11 cellular contexts compared by ENCODE assay signal in the genomic region with DNA sequence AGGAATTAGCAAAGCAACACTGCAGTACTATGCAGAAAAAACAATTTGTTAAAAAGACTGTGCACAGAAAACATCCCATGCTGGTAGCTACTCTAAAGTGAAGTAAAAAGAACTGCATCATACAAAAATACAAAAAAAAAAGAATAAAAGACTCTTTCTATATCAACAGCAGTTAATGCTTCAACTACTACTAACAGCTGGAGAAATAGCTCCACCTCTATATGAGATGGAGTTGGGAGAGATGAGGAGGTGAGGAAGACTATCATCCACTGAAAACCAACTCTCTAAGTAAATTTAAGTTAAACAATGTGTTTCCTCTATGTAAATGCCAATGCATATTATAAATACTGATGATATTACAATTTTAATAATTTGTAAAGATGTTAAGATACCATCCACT. TPM values are rescaled to one million over a fixed set of nuclear protein-coding genes. Genes with fewer than 3 reads are reported as not detected.
DNase-seq lines count a peak whose midpoint lies in the region; ATAC-seq and TF ChIP-seq lines count a peak whose summit lies in the region.
"Had no signal": no experiment of that assay in that cellular context is flagged by ENCODE, and none has a peak within 500 bp of the region (broad histone marks: within the 10 kb centered on the region; RNA-seq: fewer than 3 reads in every experiment).

No MANE protein-coding gene starts in this region.

- H3K27ac ChIP-seq in cardiac muscle cell, result no peak overlapping the region
- H3K27ac ChIP-seq in right cardiac atrium (ENCODE audit: low read length), result no peak overlapping the region
- H3K27ac ChIP-seq in SK-N-MC, result peak overlapping the region; percentile 91
- H3K27ac ChIP-seq: SJSA1 had no signal

- no peaks in the 10 kb centered on the region for H3K36me3 Mint-ChIP-seq in type B pancreatic cell

- TF ChIP-seq CTCF in cardiac muscle cell (IDR thresholded peaks at IDR 0.05; ENCODE audit: low read depth, low read length), result no peak
- TF ChIP-seq CTCF in fibroblast of mammary gland (conservative IDR thresholded peaks at IDR 0.05; ENCODE audit: control insufficient read depth, insufficient read depth, low read depth, low read length), result no peak
- no peak for TF ChIP-seq CTCF in type B pancreatic cell (conservative IDR thresholded peaks at IDR 0.05)

- H3K9me3 Mint-ChIP-seq in type B pancreatic cell, result no peaks in the 10 kb centered on the region

- H3K4me1 Mint-ChIP-seq in type B pancreatic cell (ENCODE audit: unreplicated experiment), result peaks cover 32% of the 10 kb centered on the region

- H3K4me3 ChIP-seq in cardiac muscle cell (peak overlapping the region; percentile 91), right cardiac atrium (ENCODE audit: low read length) (no peak overlapping the region), SK-N-MC (peak overlapping the region; percentile 92), fibroblast of mammary gland (ENCODE audit: control insufficient read depth, low read depth, low read length) (peak overlapping the region; percentile 95)

- H3K9ac ChIP-seq in SK-N-MC (ENCODE audit: insufficient read length), result peak overlapping the region; percentile 96

- H3K9me3 ChIP-seq in cardiac muscle cell (ENCODE audit: low read depth) (no peaks in the 10 kb centered on the region), right cardiac atrium (ENCODE audit: control insufficient read depth, low read length) (no peaks in the 10 kb centered on the region), SK-N-MC (ENCODE audit: low read depth, low read length) (no peaks in the 10 kb centered on the region)
- H3K9me3 ChIP-seq: SJSA1 had no signal

- H3K36me3 ChIP-seq in cardiac muscle cell, result no peaks in the 10 kb centered on the region
- H3K36me3 ChIP-seq in SK-N-MC (ENCODE audit: insufficient read depth, low read length), result peaks cover 2% of the 10 kb centered on the region; the same call in 1 of the 2 replicates

- H3K4me3 Mint-ChIP-seq in type B pancreatic cell, result peak overlapping the region; percentile 65

- H3K27me3 Mint-ChIP-seq in type B pancreatic cell, result peaks cover 3% of the 10 kb centered on the region

- DNase-seq in cardiac muscle cell (ENCODE audit: low read depth in 1 of 2, low spot score in 1 of 2), result no peak
- no peak for DNase-seq in right cardiac atrium
- no peak for DNase-seq in SK-N-MC (ENCODE audit: low read depth, low spot score)
- DNase-seq in fibroblast of mammary gland (ENCODE audit: low read depth), result no peak
- no peak for DNase-seq in type B pancreatic cell (ENCODE audit: extremely low spot score, unreplicated experiment)
- DNase-seq in left ventricle myocardium superior, result no peak
- no peak for DNase-seq in ecto neural progenitor cell (ENCODE audit: low spot score)
- DNase-seq: central memory CD4-positive, alpha-beta T cell; stimulated activated naive CD4-positive, alpha-beta T cell treated with Interleukin-2 at 50 U/mL for 16 hours had no signal

- no peak for ATAC-seq in right cardiac atrium
- ATAC-seq in left ventricle myocardium superior, result no peak
- ATAC-seq in GM21526 (IDR thresholded peaks at IDR 0.05; ENCODE audit: low FRiP score, unreplicated experiment), result no peak

- intact Hi-C loops in right cardiac atrium (cut with DNase I), result no loop called here
- intact Hi-C loops in left ventricle myocardium superior (cut with micrococcal nuclease), result no loop called here

- peaks cover 19% of the 10 kb centered on the region for H3K4me1 ChIP-seq in cardiac muscle cell (ENCODE audit: low read depth)
- H3K4me1 ChIP-seq in right cardiac atrium (ENCODE audit: control insufficient read depth, insufficient read depth, low read length), result no peaks in the 10 kb centered on the region
- H3K4me1 ChIP-seq: SJSA1 had no signal

- H3K27me3 ChIP-seq in cardiac muscle cell (no peaks in the 10 kb centered on the region), right cardiac atrium (ENCODE audit: control insufficient read depth, insufficient read depth) (no peaks in the 10 kb centered on the region)
- H3K27me3 ChIP-seq: SJSA1 had no signal

- H3K27ac Mint-ChIP-seq in type B pancreatic cell, result no peak overlapping the region

RNA-seq across cellular contexts. Expression of a gene that starts 1.8 kb away (rescaled TPM):
- total RNA-seq in cardiac muscle cell (12.5 and 20.0 TPM in 2 replicates), right cardiac atrium (10 to 100 TPM; 33.8 to 42.0 (median 35.1) TPM), type B pancreatic cell (ENCODE audit: low replicate concordance) (34.7 and 62.3 TPM in 2 replicates), left ventricle myocardium superior (28.5 TPM)
- polyA plus RNA-seq in cardiac muscle cell (55.2 and 72.2 TPM in 2 replicates), right cardiac atrium (14.2 TPM)

RNA-seq across cellular contexts. Expression of a gene that starts 54.1 kb away (rescaled TPM):
- not detected in 2 replicates for total RNA-seq in cardiac muscle cell
- polyA plus RNA-seq in cardiac muscle cell, result not detected in 2 replicates
- total RNA-seq in right cardiac atrium, result not detected
- polyA plus RNA-seq in right cardiac atrium, result not detected
- total RNA-seq in type B pancreatic cell (ENCODE audit: low replicate concordance), result 0.19 and 0.31 TPM in 2 replicates
- total RNA-seq in left ventricle myocardium superior, result not detected
- total RNA-seq: SJSA1 had no signal
